Comparison of ENCODE assay signal across 8 cellular contexts in genomic region chr7:124769136-124769535, GRCh38. TPM values are rescaled to one million over a fixed set of nuclear protein-coding genes. Genes with fewer than 3 reads are reported as not detected.
"Had no signal": no experiment of that assay in that cellular context is flagged by ENCODE, and none has a peak within 500 bp of the region (broad histone marks: within the 10 kb centered on the region; RNA-seq: fewer than 3 reads in every experiment).

No MANE protein-coding gene starts in this region.

- H3K4me3 ChIP-seq: GM23248 had no signal

- H3K4me2 ChIP-seq: KMS-11 had no signal

- H2AFZ ChIP-seq: GM23248 had no signal

- FAIRE-seq: H54, HTR-8/SVneo had no signal

- H3K9ac ChIP-seq: GM23248, KMS-11 had no signal

- H3K27ac ChIP-seq: GM23248, KMS-11 had no signal

- DNase-seq: GM23248, GOT3, H9, HCEC 1CT, KBM-7 had no signal

RNA-seq across cellular contexts. Expression of gene GPR37, which starts 3.5 kb away (rescaled TPM):
- total RNA-seq: GM23248 had no signal
- polyA plus RNA-seq: GM23248 had no signal
